Comparison of ENCODE assay signal across 12 cellular contexts in genomic region chr3:130843441-130843840, GRCh38.
"Had no signal": no experiment of that assay in that cellular context is flagged by ENCODE, and none has a peak within 500 bp of the region (broad histone marks: within the 10 kb centered on the region; RNA-seq: fewer than 3 reads in every experiment).

No MANE protein-coding gene starts in this region.

- H3K36me3 ChIP-seq: tibial artery, vagina had no signal

- H3K27ac ChIP-seq: body of pancreas, tibial artery, vagina had no signal

- ATAC-seq: activated naive CD4-positive, alpha-beta T cell treated with anti-CD3 and anti-CD28 coated beads, Interleukin-2, amount 50 U/mL, for 72 hours; body of pancreas had no signal

- H3K4me1 ChIP-seq: body of pancreas, tibial artery, vagina had no signal

- DNase-seq: activated B cell treated with CpG ODN at 0.5 μM for 24 hours; activated CD4-positive, alpha-beta T cell treated with anti-CD3 and anti-CD28 coated beads, Interleukin-2, amount 10 ng/mL, durations not matched to agents 24 days and 14 days; activated effector memory CD4-positive, alpha-beta T cell treated with Interleukin-2 at 50 U/mL for 16 hours; amniotic stem cell; body of pancreas; dermis blood vessel endothelial cell; immature natural killer cell; retina; small intestine; tibial artery had no signal

- H3K4me3 ChIP-seq: body of pancreas, tibial artery, vagina had no signal

- H3K9me3 ChIP-seq: body of pancreas, tibial artery, vagina had no signal

- FAIRE-seq: small intestine had no signal

- H3K27me3 ChIP-seq: body of pancreas, tibial artery, vagina had no signal
